28 cellular contexts compared by ENCODE assay signal in genomic region chr20:15611579-15611978, GRCh38.
"Had no signal": no experiment of that assay in that cellular context is flagged by ENCODE, and none has a peak within 500 bp of the region (broad histone marks: within the 10 kb centered on the region; RNA-seq: fewer than 3 reads in every experiment).

No MANE protein-coding gene starts in this region.

- H3K27me3 Mint-ChIP-seq: progenitor cell of endocrine pancreas; stimulated activated naive CD8-positive, alpha-beta T cell treated with anti-CD3 and anti-CD28 coated beads, Interleukin-15, Interleukin-2, amounts not matched to agents 100 ng/mL and 50 ng/mL, for 24 hours had no signal

- H2AFZ ChIP-seq: neural progenitor cell, parathyroid adenoma had no signal

- ATAC-seq: natural killer cell; psoas muscle; right cardiac atrium; stimulated activated effector memory CD8-positive, alpha-beta T cell treated with anti-CD3 and anti-CD28 coated beads, Interleukin-12 subunit alpha, Interleukin-12 subunit beta, amount 100 ng/mL, for 72 hours had no signal

- H3K27ac ChIP-seq: neural progenitor cell, ovary, parathyroid adenoma, psoas muscle, right lobe of liver, sigmoid colon, stomach, thoracic aorta, thyroid gland, tibial nerve, upper lobe of left lung, vagina had no signal

- H3K27me3 ChIP-seq: neural progenitor cell, ovary, right lobe of liver, sigmoid colon, stomach, thyroid gland, tibial nerve, upper lobe of left lung, vagina had no signal

- H3K79me2 ChIP-seq: parathyroid adenoma had no signal

- H3K36me3 Mint-ChIP-seq: natural killer cell; stimulated activated effector memory CD8-positive, alpha-beta T cell treated with anti-CD3 and anti-CD28 coated beads, Interleukin-12 subunit alpha, Interleukin-12 subunit beta, amount 100 ng/mL, for 72 hours; stimulated activated naive B cell treated with anti-CD40 and anti-IgM and Interleukin-4, amounts not matched to agents 10 μg/mL and 1 μg/mL and 100 μg/mL, for 72 hours had no signal

- H3K9me3 ChIP-seq: ovary, psoas muscle, right lobe of liver, sigmoid colon, stomach, thoracic aorta, thyroid gland, tibial nerve, upper lobe of left lung, vagina had no signal

- DNase-seq: natural killer cell; occipital lobe; ovary; posterior cingulate gyrus; psoas muscle; right cardiac atrium; right lobe of liver; sigmoid colon; small intestine; stimulated activated CD4-positive, alpha-beta T cell treated with anti-CD3 and anti-CD28 coated beads, Interleukin-15, amount 100 ng/mL, for 24 hours; stimulated activated CD4-positive, alpha-beta T cell treated with anti-CD3 and anti-CD28 coated beads, Interleukin-2, amount 100 ng/mL, for 24 hours; stimulated activated CD4-positive, alpha-beta T cell treated with anti-CD3 and anti-CD28 coated beads, Interleukin-2, amount 100 ng/mL, for 48 hours; stimulated activated CD4-positive, alpha-beta T cell treated with anti-CD3 and anti-CD28 coated beads, Interleukin-4, amount 100 ng/mL, for 24 hours; stimulated activated naive B cell treated with anti-CD40 and anti-IgM and Interleukin-4, amounts not matched to agents 10 μg/mL and 1 μg/mL and 100 μg/mL, for 72 hours; stimulated activated naive CD4-positive, alpha-beta T cell treated with Interleukin-2 at 50 U/mL for 16 hours; stomach; thyroid gland; trophoblast cell; upper lobe of left lung had no signal

- H3K4me1 Mint-ChIP-seq: natural killer cell; stimulated activated effector memory CD8-positive, alpha-beta T cell treated with anti-CD3 and anti-CD28 coated beads, Interleukin-12 subunit alpha, Interleukin-12 subunit beta, amount 100 ng/mL, for 72 hours had no signal

- H3K4me3 Mint-ChIP-seq: natural killer cell; nephron; neural progenitor cell; stimulated activated effector memory CD8-positive, alpha-beta T cell treated with anti-CD3 and anti-CD28 coated beads, Interleukin-12 subunit alpha, Interleukin-12 subunit beta, amount 100 ng/mL, for 72 hours; stimulated activated naive B cell treated with anti-CD40 and anti-IgM and Interleukin-4, amounts not matched to agents 10 μg/mL and 1 μg/mL and 100 μg/mL, for 72 hours; stimulated activated naive CD8-positive, alpha-beta T cell treated with anti-CD3 and anti-CD28 coated beads, Interleukin-15, Interleukin-2, amounts not matched to agents 100 ng/mL and 50 ng/mL, for 24 hours had no signal

- H3K9me3 Mint-ChIP-seq: nephron; neural progenitor cell; stimulated activated naive B cell treated with anti-CD40 and anti-IgM and Interleukin-4, amounts not matched to agents 10 μg/mL and 1 μg/mL and 100 μg/mL, for 72 hours had no signal

- H3K9ac ChIP-seq: neural progenitor cell, parathyroid adenoma had no signal

- H3K4me2 ChIP-seq: neural progenitor cell had no signal

- H3K36me3 ChIP-seq: neural progenitor cell, ovary, right lobe of liver, sigmoid colon, stomach, thoracic aorta, thyroid gland, tibial nerve, upper lobe of left lung, vagina had no signal

- H3K4me1 ChIP-seq: parathyroid adenoma, psoas muscle, thyroid gland, vagina had no signal

- H3K4me3 ChIP-seq: neural progenitor cell, ovary, psoas muscle, right lobe of liver, sigmoid colon, stomach, thoracic aorta, thyroid gland, tibial nerve, upper lobe of left lung, vagina had no signal

- H3K27ac Mint-ChIP-seq: natural killer cell; nephron; neural progenitor cell; progenitor cell of endocrine pancreas; stimulated activated effector memory CD8-positive, alpha-beta T cell treated with anti-CD3 and anti-CD28 coated beads, Interleukin-12 subunit alpha, Interleukin-12 subunit beta, amount 100 ng/mL, for 72 hours; stimulated activated naive B cell treated with anti-CD40 and anti-IgM and Interleukin-4, amounts not matched to agents 10 μg/mL and 1 μg/mL and 100 μg/mL, for 72 hours; stimulated activated naive CD8-positive, alpha-beta T cell treated with anti-CD3 and anti-CD28 coated beads, Interleukin-15, Interleukin-2, amounts not matched to agents 100 ng/mL and 50 ng/mL, for 24 hours had no signal
